16 cellular contexts compared by ENCODE assay signal in the genomic region with DNA sequence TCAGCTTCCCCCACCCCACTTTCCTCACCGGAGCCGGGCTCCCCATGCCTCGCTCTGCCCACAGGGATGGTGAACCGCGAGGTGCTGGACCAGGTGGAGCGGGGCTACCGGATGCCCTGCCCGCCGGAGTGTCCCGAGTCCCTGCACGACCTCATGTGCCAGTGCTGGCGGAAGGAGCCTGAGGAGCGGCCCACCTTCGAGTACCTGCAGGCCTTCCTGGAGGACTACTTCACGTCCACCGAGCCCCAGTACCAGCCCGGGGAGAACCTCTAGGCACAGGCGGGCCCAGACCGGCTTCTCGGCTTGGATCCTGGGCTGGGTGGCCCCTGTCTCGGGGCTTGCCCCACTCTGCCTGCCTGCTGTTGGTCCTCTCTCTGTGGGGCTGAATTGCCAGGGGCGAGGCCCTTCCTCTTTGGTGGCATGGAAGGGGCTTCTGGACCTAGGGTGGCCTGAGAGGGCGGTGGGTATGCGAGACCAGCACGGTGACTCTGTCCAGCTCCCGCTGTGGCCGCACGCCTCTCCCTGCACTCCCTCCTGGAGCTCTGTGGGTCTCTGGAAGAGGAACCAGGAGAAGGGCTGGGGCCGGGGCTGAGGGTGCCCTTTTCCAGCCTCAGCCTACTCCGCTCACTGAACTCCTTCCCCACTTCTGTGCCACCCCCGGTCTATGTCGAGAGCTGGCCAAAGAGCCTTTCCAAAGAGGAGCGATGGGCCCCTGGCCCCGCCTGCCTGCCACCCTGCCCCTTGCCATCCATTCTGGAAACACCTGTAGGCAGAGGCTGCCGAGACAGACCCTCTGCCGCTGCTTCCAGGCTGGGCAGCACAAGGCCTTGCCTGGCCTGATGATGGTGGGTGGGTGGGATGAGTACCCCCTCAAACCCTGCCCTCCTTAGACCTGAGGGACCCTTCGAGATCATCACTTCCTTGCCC. TPM values are rescaled to one million over a fixed set of nuclear protein-coding genes. Genes with fewer than 3 reads are reported as not detected.
DNase-seq lines count a peak whose midpoint lies in the region; ATAC-seq and TF ChIP-seq lines count a peak whose summit lies in the region.
"Had no signal": no experiment of that assay in that cellular context is flagged by ENCODE, and none has a peak within 500 bp of the region (broad histone marks: within the 10 kb centered on the region; RNA-seq: fewer than 3 reads in every experiment).

No MANE protein-coding gene starts in this region.

- H3K9me3 ChIP-seq in right cardiac atrium (ENCODE audit: control insufficient read depth, low read length) (no peaks in the 10 kb centered on the region), heart right ventricle (no peaks in the 10 kb centered on the region)
- H3K9me3 ChIP-seq: BLaER1 treated with 17β-estradiol and CSF1 and Interleukin-3, amounts not matched to agents 10 nM and 100 nM had no signal

- H3K27ac ChIP-seq in right cardiac atrium (ENCODE audit: low read length) = no peak overlapping the region
- no peak overlapping the region for H3K27ac ChIP-seq in heart right ventricle
- H3K27ac ChIP-seq: 22Rv1; BLaER1 treated with 17β-estradiol and CSF1 and Interleukin-3, amounts not matched to agents 10 nM and 100 nM; GM23248 had no signal

- H3K27ac Mint-ChIP-seq in WTC11 = peak overlapping the region; percentile 41; the same call in 1 of the 2 replicates
- H3K27ac Mint-ChIP-seq: CD8-positive, alpha-beta T cell; HFFc6 had no signal

- CTCF ChIA-PET in WTC11 (lab: Charles Lee) = interaction anchor here (0.6 kb wide), 1 partner anchor 83 kb away, joined by 4 read pairs; no protein-coding TSS in a partner anchor

- H3K4me3 ChIP-seq in right cardiac atrium (ENCODE audit: low read length) = no peak overlapping the region
- no peak overlapping the region for H3K4me3 ChIP-seq in heart right ventricle
- H3K4me3 ChIP-seq: BLaER1 treated with 17β-estradiol and CSF1 and Interleukin-3, amounts not matched to agents 10 nM and 100 nM; GM23248 had no signal

- TF ChIP-seq CTCF in heart right ventricle (IDR thresholded peaks at IDR 0.05) (no peak), WTC11 (IDR thresholded peaks at IDR 0.05) (no peak)

- H3K27me3 Mint-ChIP-seq in WTC11 (ENCODE audit: low read depth) = peaks cover 5% of the 10 kb centered on the region

- H3K4me1 Mint-ChIP-seq in WTC11 = peaks cover 25% of the 10 kb centered on the region

- ATAC-seq in right cardiac atrium = no peak
- ATAC-seq in heart right ventricle = no peak
- ATAC-seq in WTC11 = no peak
- ATAC-seq in HG02840 (IDR thresholded peaks at IDR 0.05; ENCODE audit: low FRiP score, unreplicated experiment) = no peak
- ATAC-seq: CD8-positive, alpha-beta T cell had no signal

- H3K4me3 Mint-ChIP-seq in WTC11 = no peak overlapping the region
- H3K4me3 Mint-ChIP-seq: CD8-positive, alpha-beta T cell; HFFc6 had no signal

- peak; percentile 20 for TF ChIP-seq POLR2A in GM18951 (IDR thresholded peaks at IDR 0.05; ENCODE audit: extremely low read depth, insufficient read depth, insufficient read length)

- H3K27me3 ChIP-seq in right cardiac atrium (ENCODE audit: control insufficient read depth, insufficient read depth) (no peaks in the 10 kb centered on the region), heart right ventricle (peaks cover 0 to 21% (median 15%) of the 10 kb centered on the region in 7 donors)

- peaks cover 5% of the 10 kb centered on the region for H3K4me1 ChIP-seq in right cardiac atrium (ENCODE audit: control insufficient read depth, insufficient read depth, low read length)
- peaks cover 2 to 22% (median 15%) of the 10 kb centered on the region in 9 donors for H3K4me1 ChIP-seq in heart right ventricle

- in situ Hi-C loops in GM18951 (cut with MboI; ENCODE audit: low sequenced_read_pairs, unreplicated experiment) = no loop called here

- peaks cover 10% of the 10 kb centered on the region for H3K36me3 Mint-ChIP-seq in WTC11
- H3K36me3 Mint-ChIP-seq: CD8-positive, alpha-beta T cell had no signal

- 94% methylated on average over 37 of the region's 37 CpGs for WGBS in right cardiac atrium
- WGBS in heart right ventricle, 2 donors = 93 to 94% methylated on average over 37 of the region's 37 CpGs

- intact Hi-C loops in right cardiac atrium (cut with DNase I) (no loop called here), heart right ventricle (cut with DNase I) (no loop called here)

- DNase-seq in right cardiac atrium (peak in 2 of 3 donors; percentile 53 to 58), heart right ventricle (no peak), WTC11 (ENCODE audit: low spot score) (no peak), midbrain (lab: John Stamatoyannopoulos, UW) (no peak), H4 (ENCODE audit: low spot score) (no peak)
- DNase-seq: Calu3; CD8-positive, alpha-beta T cell; DMS79 treated with DMSO at 0.1 percent for 48 hours; GM23248; HCEC 1CT; HFFc6; KG1 had no signal

- H3K9me3 Mint-ChIP-seq in WTC11 = no peaks in the 10 kb centered on the region
- H3K9me3 Mint-ChIP-seq: CD8-positive, alpha-beta T cell; HFFc6 had no signal

- H3K36me3 ChIP-seq in heart right ventricle = peaks cover 0 to 34% (median 0%) of the 10 kb centered on the region in 9 donors

- POLR2A ChIA-PET in WTC11 (lab: Charles Lee) = no interaction called here

TF ChIP-seq in WTC11, 78 proteins besides CTCF, POLR2A, EP300 and RAD21:
- TF ChIP-seq ZNF416 (CRISPR knock-in tag; IDR thresholded peaks at IDR 0.05) (no peak), ZNF219 (CRISPR knock-in tag; IDR thresholded peaks at IDR 0.05; ENCODE audit: borderline replicate concordance) (no peak), GTF2I (CRISPR knock-in tag; conservative IDR thresholded peaks at IDR 0.05) (no peak), HMGA2 (CRISPR knock-in tag; IDR thresholded peaks at IDR 0.05) (no peak), SOX15 (CRISPR knock-in tag; IDR thresholded peaks at IDR 0.05) (no peak)
- TF ChIP-seq, protein P1, sequence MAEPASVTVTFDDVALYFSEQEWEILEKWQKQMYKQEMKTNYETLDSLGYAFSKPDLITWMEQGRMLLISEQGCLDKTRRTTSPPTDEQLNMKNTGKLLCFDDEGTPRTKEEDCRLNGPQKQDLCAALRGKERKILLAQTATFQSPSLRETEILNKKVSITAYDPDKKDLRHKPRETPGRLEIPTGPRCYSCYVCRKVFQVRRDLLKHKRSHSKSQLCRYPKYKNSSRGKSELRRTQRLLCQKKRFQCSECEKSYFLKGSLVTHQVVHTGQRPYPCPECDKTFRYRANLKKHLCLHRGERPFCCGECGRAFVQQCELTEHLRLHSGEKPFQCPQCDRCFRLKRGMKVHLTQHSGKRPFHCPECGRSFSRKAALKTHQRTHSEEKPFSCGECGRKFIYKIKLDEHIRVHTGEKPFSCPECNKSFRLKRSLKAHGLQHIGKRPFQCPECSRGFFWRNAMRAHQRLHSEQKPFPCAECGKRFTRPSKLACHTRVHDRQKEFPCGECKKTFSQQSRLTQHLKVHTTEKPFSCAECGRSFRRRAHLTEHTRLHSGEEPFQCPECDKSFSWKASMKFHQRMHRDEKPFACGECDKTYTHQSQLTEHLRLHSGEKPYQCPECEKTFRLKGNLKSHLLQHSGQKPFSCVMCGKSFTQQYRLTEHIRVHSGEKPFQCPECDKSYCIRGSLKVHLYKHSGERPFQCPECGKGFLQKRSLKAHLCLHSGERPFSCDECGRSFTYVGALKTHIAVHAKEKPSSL (CRISPR knock-in tag; conservative IDR thresholded peaks at IDR 0.05) = no peak
- TF ChIP-seq, protein P2, sequence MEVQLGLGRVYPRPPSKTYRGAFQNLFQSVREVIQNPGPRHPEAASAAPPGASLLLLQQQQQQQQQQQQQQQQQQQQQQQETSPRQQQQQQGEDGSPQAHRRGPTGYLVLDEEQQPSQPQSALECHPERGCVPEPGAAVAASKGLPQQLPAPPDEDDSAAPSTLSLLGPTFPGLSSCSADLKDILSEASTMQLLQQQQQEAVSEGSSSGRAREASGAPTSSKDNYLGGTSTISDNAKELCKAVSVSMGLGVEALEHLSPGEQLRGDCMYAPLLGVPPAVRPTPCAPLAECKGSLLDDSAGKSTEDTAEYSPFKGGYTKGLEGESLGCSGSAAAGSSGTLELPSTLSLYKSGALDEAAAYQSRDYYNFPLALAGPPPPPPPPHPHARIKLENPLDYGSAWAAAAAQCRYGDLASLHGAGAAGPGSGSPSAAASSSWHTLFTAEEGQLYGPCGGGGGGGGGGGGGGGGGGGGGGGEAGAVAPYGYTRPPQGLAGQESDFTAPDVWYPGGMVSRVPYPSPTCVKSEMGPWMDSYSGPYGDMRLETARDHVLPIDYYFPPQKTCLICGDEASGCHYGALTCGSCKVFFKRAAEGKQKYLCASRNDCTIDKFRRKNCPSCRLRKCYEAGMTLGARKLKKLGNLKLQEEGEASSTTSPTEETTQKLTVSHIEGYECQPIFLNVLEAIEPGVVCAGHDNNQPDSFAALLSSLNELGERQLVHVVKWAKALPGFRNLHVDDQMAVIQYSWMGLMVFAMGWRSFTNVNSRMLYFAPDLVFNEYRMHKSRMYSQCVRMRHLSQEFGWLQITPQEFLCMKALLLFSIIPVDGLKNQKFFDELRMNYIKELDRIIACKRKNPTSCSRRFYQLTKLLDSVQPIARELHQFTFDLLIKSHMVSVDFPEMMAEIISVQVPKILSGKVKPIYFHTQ (CRISPR knock-in tag; IDR thresholded peaks at IDR 0.05) = no peak

RNA-seq across cellular contexts. Expression of a gene that starts 57.4 kb away (rescaled TPM):
- 10 to 100 TPM; 11.8 to 14.0 (median 13.4) TPM for total RNA-seq in right cardiac atrium
- 9.5 TPM for polyA plus RNA-seq in right cardiac atrium
- total RNA-seq in heart right ventricle = 10 to 100 TPM in 1 of 10 donors, 1 to 10 TPM in 9; 1.9 to 10.8 (median 3.6) TPM
- 1 to 10 TPM; 4.7 to 5.2 TPM for polyA plus RNA-seq in heart right ventricle
- total RNA-seq in WTC11 (2021) = 27.4 to 33.3 TPM (median 30.4 TPM) in 3 replicates
- total RNA-seq in H4 (2014; rRNA removed; shearing (Covaris generic)) = 7.2 and 7.6 TPM in 2 replicates

Comparison
In these comparisons a context has a peak if more than half of its experiments do, and no peak if none do; other contexts are left out.
1. DNase-seq: peak in right cardiac atrium (2 of 3); none in heart right ventricle (0 of 2), WTC11 (single experiment), midbrain (single experiment) and H4 (single experiment).